1 cellular context compared by ENCODE assay signal in the genomic region with DNA sequence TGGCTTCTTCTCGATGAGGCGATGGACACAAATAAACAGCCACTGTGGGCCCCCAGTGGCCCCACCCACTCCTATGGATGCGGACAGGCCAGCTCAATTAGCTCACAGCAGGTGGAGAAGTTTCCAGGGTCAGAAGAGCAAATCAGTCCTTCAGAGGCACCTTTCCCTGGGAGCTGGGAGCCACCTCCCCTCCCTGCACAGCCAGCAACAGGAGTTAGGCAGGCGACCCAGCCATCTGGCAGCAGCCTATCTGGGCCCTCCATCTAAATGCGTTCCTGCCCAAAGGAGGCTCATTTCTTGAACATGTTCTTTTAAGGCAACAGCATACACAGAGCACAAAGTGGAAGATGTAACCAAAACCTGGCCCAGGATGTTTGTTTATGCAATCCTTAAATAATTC.
TF ChIP-seq lines count a peak whose summit lies in the region.

No MANE protein-coding gene starts in this region.

TF ChIP-seq in WTC11, 78 proteins besides CTCF, POLR2A, EP300 and RAD21 (continued from another document):
- TF ChIP-seq ZBTB43 (CRISPR knock-in tag; IDR thresholded peaks at IDR 0.05) (no peak), MLX (CRISPR knock-in tag; IDR thresholded peaks at IDR 0.05) (no peak), JUN (CRISPR knock-in tag; IDR thresholded peaks at IDR 0.05) (no peak), TEAD1 (CRISPR knock-in tag; IDR thresholded peaks at IDR 0.05) (no peak), ETV6 (CRISPR knock-in tag; IDR thresholded peaks at IDR 0.05) (no peak), GABPB1 (CRISPR knock-in tag; IDR thresholded peaks at IDR 0.05) (no peak), ZNF263 (CRISPR knock-in tag; IDR thresholded peaks at IDR 0.05; ENCODE audit: low read depth) (no peak), SOX15 (CRISPR knock-in tag; IDR thresholded peaks at IDR 0.05) (no peak), MXD4 (CRISPR knock-in tag; IDR thresholded peaks at IDR 0.05; ENCODE audit: borderline replicate concordance) (no peak), ZNF219 (CRISPR knock-in tag; IDR thresholded peaks at IDR 0.05; ENCODE audit: borderline replicate concordance) (no peak), RORB (CRISPR knock-in tag; IDR thresholded peaks at IDR 0.05) (no peak)
- TF ChIP-seq, protein P1, sequence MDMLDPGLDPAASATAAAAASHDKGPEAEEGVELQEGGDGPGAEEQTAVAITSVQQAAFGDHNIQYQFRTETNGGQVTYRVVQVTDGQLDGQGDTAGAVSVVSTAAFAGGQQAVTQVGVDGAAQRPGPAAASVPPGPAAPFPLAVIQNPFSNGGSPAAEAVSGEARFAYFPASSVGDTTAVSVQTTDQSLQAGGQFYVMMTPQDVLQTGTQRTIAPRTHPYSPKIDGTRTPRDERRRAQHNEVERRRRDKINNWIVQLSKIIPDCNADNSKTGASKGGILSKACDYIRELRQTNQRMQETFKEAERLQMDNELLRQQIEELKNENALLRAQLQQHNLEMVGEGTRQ (CRISPR knock-in tag; IDR thresholded peaks at IDR 0.05): no peak
- TF ChIP-seq, protein P2, sequence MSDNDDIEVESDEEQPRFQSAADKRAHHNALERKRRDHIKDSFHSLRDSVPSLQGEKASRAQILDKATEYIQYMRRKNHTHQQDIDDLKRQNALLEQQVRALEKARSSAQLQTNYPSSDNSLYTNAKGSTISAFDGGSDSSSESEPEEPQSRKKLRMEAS (CRISPR knock-in tag; IDR thresholded peaks at IDR 0.05): no peak
- TF ChIP-seq, protein P3, sequence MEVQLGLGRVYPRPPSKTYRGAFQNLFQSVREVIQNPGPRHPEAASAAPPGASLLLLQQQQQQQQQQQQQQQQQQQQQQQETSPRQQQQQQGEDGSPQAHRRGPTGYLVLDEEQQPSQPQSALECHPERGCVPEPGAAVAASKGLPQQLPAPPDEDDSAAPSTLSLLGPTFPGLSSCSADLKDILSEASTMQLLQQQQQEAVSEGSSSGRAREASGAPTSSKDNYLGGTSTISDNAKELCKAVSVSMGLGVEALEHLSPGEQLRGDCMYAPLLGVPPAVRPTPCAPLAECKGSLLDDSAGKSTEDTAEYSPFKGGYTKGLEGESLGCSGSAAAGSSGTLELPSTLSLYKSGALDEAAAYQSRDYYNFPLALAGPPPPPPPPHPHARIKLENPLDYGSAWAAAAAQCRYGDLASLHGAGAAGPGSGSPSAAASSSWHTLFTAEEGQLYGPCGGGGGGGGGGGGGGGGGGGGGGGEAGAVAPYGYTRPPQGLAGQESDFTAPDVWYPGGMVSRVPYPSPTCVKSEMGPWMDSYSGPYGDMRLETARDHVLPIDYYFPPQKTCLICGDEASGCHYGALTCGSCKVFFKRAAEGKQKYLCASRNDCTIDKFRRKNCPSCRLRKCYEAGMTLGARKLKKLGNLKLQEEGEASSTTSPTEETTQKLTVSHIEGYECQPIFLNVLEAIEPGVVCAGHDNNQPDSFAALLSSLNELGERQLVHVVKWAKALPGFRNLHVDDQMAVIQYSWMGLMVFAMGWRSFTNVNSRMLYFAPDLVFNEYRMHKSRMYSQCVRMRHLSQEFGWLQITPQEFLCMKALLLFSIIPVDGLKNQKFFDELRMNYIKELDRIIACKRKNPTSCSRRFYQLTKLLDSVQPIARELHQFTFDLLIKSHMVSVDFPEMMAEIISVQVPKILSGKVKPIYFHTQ (CRISPR knock-in tag; IDR thresholded peaks at IDR 0.05): no peak
